Comparison of ENCODE assay signal across 11 cellular contexts in genomic region chr12:64560395-64561301, GRCh38. TPM values are rescaled to one million over a fixed set of nuclear protein-coding genes. Genes with fewer than 3 reads are reported as not detected.
DNase-seq lines count a peak whose midpoint lies in the region; ATAC-seq lines count a peak whose summit lies in the region.
"Had no signal": no experiment of that assay in that cellular context is flagged by ENCODE, and none has a peak within 500 bp of the region (broad histone marks: within the 10 kb centered on the region; RNA-seq: fewer than 3 reads in every experiment).

No MANE protein-coding gene starts in this region.

- DNase-seq in A172 (ENCODE audit: low spot score), result peak; percentile 88
- DNase-seq in GM04504 (ENCODE audit: low read depth), result peak; percentile 51
- peak; percentile 81 to 86 for DNase-seq in SJSA1 (ENCODE audit: low read depth in 1 of 2, low spot score in 2 of 2)
- peak; percentile 82 for DNase-seq in foreskin melanocyte
- no peak for DNase-seq in cerebellar nuclear complex (lab: John Stamatoyannopoulos, UW)
- no peak for DNase-seq in stimulated activated CD8-positive, alpha-beta memory T cell treated with anti-CD3 and anti-CD28 coated beads, Interleukin-4, amount 100 ng/mL, for 48 hours
- DNase-seq in stimulated activated CD4-positive, alpha-beta T cell treated with anti-CD3 and anti-CD28 coated beads, Interleukin-1b, Interleukin-23, amount 100 ng/mL, for 48 hours, result no peak
- DNase-seq: effector CD8-positive, alpha-beta T cell; NCI-H1436 treated with DMSO at 0.1 percent for 48 hours; stimulated activated naive CD4-positive, alpha-beta T cell treated with Interleukin-2 at 50 U/mL for 16 hours had no signal

- H3K4me1 ChIP-seq in SJSA1 (replicated peaks), result peaks cover 16% of the 10 kb centered on the region

- H3K27me3 ChIP-seq in SJSA1 (replicated peaks), result no peaks in the 10 kb centered on the region

- no peaks in the 10 kb centered on the region for H3K36me3 ChIP-seq in SJSA1

- no peak for ATAC-seq in GM18498 (IDR thresholded peaks at IDR 0.05; ENCODE audit: unreplicated experiment)

- no peak overlapping the region; the same call in 1 of the 2 replicates for H3K27ac ChIP-seq in SJSA1

- no peak overlapping the region for H3K4me3 ChIP-seq in SJSA1

- no peaks in the 10 kb centered on the region for H3K9me3 ChIP-seq in SJSA1 (replicated peaks)

RNA-seq across cellular contexts. Expression of gene RASSF3, which starts 49.6 kb away (rescaled TPM):
- 21.4 and 23.0 TPM in 2 replicates for total RNA-seq in A172 (2014; rRNA removed; shearing (Covaris generic))
- total RNA-seq in SJSA1 (2014; rRNA removed; shearing (Covaris generic)), result 10.7 and 13.7 TPM in 2 replicates

Comparison
In these comparisons a context has a peak if more than half of its experiments do, and no peak if none do; other contexts are left out.
1. DNase-seq: peak in A172 (single experiment), GM04504 (single experiment), SJSA1 (2 of 2) and foreskin melanocyte (single experiment); none in cerebellar nuclear complex (0 of 2), stimulated activated CD8-positive, alpha-beta memory T cell treated with anti-CD3 and anti-CD28 coated beads, Interleukin-4, amount 100 ng/mL, for 48 hours (single experiment) and stimulated activated CD4-positive, alpha-beta T cell treated with anti-CD3 and anti-CD28 coated beads, Interleukin-1b, Interleukin-23, amount 100 ng/mL, for 48 hours (single experiment).